ENCODE assay signal across 1 cellular context in the genomic region with DNA sequence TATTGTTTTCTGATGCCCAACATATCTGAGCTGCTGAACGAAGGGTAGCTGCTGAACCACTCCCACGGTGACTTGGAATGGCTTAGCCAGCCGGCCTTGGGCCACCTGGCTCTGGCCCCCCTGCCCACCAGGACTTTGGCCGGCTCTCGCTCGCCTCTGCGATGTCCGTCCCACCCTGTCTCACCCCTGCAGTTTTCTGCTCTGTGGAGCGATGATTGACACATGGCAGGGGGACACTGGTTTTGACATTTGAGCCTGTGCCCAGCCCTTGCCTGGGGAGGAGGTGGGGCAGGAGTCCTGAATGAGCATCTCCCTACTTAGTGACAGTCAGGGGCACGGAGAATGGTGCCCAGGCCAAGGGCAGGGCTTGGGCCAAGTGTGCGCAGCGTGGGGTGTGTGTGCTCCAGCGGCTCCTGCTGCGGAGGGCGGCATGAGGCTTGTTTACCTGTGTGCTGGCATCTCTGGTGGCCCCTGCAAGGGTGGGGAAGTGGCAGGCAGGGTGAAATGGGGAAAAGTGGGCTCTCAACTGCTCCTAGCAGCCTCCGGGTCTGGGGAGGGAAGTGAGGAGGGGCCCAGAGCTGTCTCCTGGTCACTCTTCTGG.
TF ChIP-seq lines count a peak whose summit lies in the region.

No MANE protein-coding gene starts in this region.

TF ChIP-seq in GM12878, 131 proteins besides CTCF, POLR2A, EP300 and RAD21:
- TF ChIP-seq, protein P1, sequence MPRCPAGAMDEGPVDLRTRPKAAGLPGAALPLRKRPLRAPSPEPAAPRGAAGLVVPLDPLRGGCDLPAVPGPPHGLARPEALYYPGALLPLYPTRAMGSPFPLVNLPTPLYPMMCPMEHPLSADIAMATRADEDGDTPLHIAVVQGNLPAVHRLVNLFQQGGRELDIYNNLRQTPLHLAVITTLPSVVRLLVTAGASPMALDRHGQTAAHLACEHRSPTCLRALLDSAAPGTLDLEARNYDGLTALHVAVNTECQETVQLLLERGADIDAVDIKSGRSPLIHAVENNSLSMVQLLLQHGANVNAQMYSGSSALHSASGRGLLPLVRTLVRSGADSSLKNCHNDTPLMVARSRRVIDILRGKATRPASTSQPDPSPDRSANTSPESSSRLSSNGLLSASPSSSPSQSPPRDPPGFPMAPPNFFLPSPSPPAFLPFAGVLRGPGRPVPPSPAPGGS (IDR thresholded peaks at IDR 0.05; ENCODE audit: borderline replicate concordance, insufficient read depth, low read depth, low read length, poor library complexity, severe bottlenecking): peak; percentile 79
- no peak for TF ChIP-seq NFXL1 (IDR thresholded peaks at IDR 0.05; ENCODE audit: borderline replicate concordance)
- TF ChIP-seq JUND (IDR thresholded peaks at IDR 0.05; ENCODE audit: low read depth, low read length): no peak
- TF ChIP-seq YBX1 (IDR thresholded peaks at IDR 0.05): no peak
- no peak for TF ChIP-seq NRF1 (conservative IDR thresholded peaks at IDR 0.05; ENCODE audit: low read depth, low read length)
